9 cellular contexts compared by ENCODE assay signal in the genomic region with DNA sequence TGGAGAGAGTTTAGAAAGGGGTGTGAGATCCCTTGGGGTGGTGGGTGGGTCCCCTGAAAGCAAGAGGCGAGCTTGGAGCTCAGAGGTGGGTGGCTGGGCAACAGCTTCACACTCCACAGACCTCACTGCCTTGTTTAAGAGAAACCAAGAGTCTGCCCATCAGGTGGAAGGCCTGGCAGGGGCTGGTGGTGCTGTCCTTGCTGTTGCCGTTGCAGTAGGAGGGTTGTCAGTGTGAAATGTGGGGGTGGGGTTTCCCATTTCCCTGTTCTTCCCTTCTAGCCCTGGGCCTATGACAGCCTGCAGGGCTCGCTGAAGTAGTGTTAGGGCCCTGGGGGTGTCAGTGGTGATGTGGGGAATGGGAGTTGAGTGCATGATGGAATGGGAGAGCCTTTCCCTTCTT. TPM values are rescaled to one million over a fixed set of nuclear protein-coding genes. Genes with fewer than 3 reads are reported as not detected.
DNase-seq lines count a peak whose midpoint lies in the region; TF ChIP-seq lines count a peak whose summit lies in the region.
"Had no signal": no experiment of that assay in that cellular context is flagged by ENCODE, and none has a peak within 500 bp of the region (broad histone marks: within the 10 kb centered on the region; RNA-seq: fewer than 3 reads in every experiment).

No MANE protein-coding gene starts in this region.

- no peaks in the 10 kb centered on the region for H3K9me3 ChIP-seq in DOHH2 (ENCODE audit: control insufficient read depth, insufficient read depth, low read length)
- H3K9me3 ChIP-seq in OCI-LY3 (ENCODE audit: insufficient read depth, low read length), result no peaks in the 10 kb centered on the region
- H3K9me3 ChIP-seq in fibroblast of lung (ENCODE audit: control insufficient read depth, insufficient read depth, low read depth, low read length), result no peaks in the 10 kb centered on the region

- TF ChIP-seq CTCF in DOHH2 (IDR thresholded peaks at IDR 0.05; ENCODE audit: low read depth, low read length, poor library complexity, severe bottlenecking) (no peak), OCI-LY3 (IDR thresholded peaks at IDR 0.05; ENCODE audit: low read depth, low read length) (no peak), fibroblast of lung (conservative IDR thresholded peaks at IDR 0.05 in 1 of 2, IDR thresholded peaks at IDR 0.05 in 1 of 2; ENCODE audit: low read depth in 1 of 2, low read length in 2 of 2) (no peak)

- H3K4me3 ChIP-seq in DOHH2 (ENCODE audit: low read length) (peak overlapping the region; percentile 84), OCI-LY3 (ENCODE audit: low read length) (0 out of 2 replicates have a peak overlapping the region, but pooled peaks have one; percentile 96), fibroblast of lung (replicated peaks in 1 of 4; ENCODE audit: control extremely low read depth in 1 of 4, insufficient read depth in 1 of 4, low read depth in 3 of 4, low read length in 4 of 4) (peak overlapping the region; percentile 22 to 99 (median 22)), rectal smooth muscle tissue (ENCODE audit: low read length) (peak overlapping the region; percentile 35)

- no peaks in the 10 kb centered on the region for H3K27me3 ChIP-seq in DOHH2 (ENCODE audit: control insufficient read depth, low read length)
- no peaks in the 10 kb centered on the region for H3K27me3 ChIP-seq in OCI-LY3 (ENCODE audit: low read depth, low read length)
- H3K27me3 ChIP-seq in fibroblast of lung (ENCODE audit: control insufficient read depth, insufficient read depth, low read length), result no peaks in the 10 kb centered on the region
- no peaks in the 10 kb centered on the region for H3K27me3 ChIP-seq in rectal smooth muscle tissue (ENCODE audit: control insufficient read depth, insufficient read depth, low read length)

- H3K9ac ChIP-seq in OCI-LY3 (ENCODE audit: low read length) (peak overlapping the region; percentile 56; the same call in 1 of the 2 replicates), fibroblast of lung (ENCODE audit: insufficient read depth, low read length) (no peak overlapping the region), rectal smooth muscle tissue (ENCODE audit: low read length) (no peak overlapping the region)

- H3K4me1 ChIP-seq in DOHH2 (ENCODE audit: control insufficient read depth, low read length) (peaks cover 63% of the 10 kb centered on the region), OCI-LY3 (ENCODE audit: low read length) (peaks cover 55% of the 10 kb centered on the region), fibroblast of lung (ENCODE audit: control insufficient read depth, extremely low read depth, insufficient read depth, low read length) (peaks cover 23% of the 10 kb centered on the region), rectal smooth muscle tissue (ENCODE audit: control insufficient read depth, insufficient read depth, low read length) (peaks cover 25% of the 10 kb centered on the region)

- H3K79me2 ChIP-seq in DOHH2 (ENCODE audit: control insufficient read depth, low read length) (peaks cover 69% of the 10 kb centered on the region), OCI-LY3 (ENCODE audit: low read length) (peaks cover 76% of the 10 kb centered on the region), fibroblast of lung (ENCODE audit: control insufficient read depth, insufficient read depth, low read length) (peaks cover 71% of the 10 kb centered on the region)

- H3K9me2 ChIP-seq in DOHH2 (replicated peaks; ENCODE audit: control insufficient read depth, low read length), result no peaks in the 10 kb centered on the region

- H3F3A ChIP-seq in DOHH2 (ENCODE audit: control insufficient read depth, insufficient read depth), result peaks cover 11% of the 10 kb centered on the region

- H3K36me3 ChIP-seq in DOHH2 (ENCODE audit: control insufficient read depth, low read length) (peaks cover 35% of the 10 kb centered on the region), OCI-LY3 (replicated peaks; ENCODE audit: low read depth, low read length) (peaks cover 36% of the 10 kb centered on the region), fibroblast of lung (ENCODE audit: control insufficient read depth, insufficient read depth, low read length) (peaks cover 9% of the 10 kb centered on the region), rectal smooth muscle tissue (ENCODE audit: control insufficient read depth, insufficient read depth, low read length) (peaks cover 2% of the 10 kb centered on the region)

- H4K20me1 ChIP-seq in DOHH2 (ENCODE audit: control insufficient read depth, insufficient read depth, low read depth, low read length) (peaks cover 10% of the 10 kb centered on the region; the same call in 1 of the 2 replicates), OCI-LY3 (ENCODE audit: insufficient read depth, low read length) (peaks cover 66% of the 10 kb centered on the region), fibroblast of lung (ENCODE audit: control insufficient read depth, extremely low read depth, insufficient read depth, low read length) (peaks cover 4% of the 10 kb centered on the region)

- H3K4me2 ChIP-seq in DOHH2 (ENCODE audit: low read length) (peak overlapping the region; percentile 87), OCI-LY3 (ENCODE audit: low read length) (peak overlapping the region; percentile 98), fibroblast of lung (ENCODE audit: extremely low read depth, insufficient read depth, low read length) (peak overlapping the region; percentile 62)

- no peak for DNase-seq in fibroblast of lung (ENCODE audit: low read depth in 2 of 2)
- no peak for DNase-seq in ecto neural progenitor cell (ENCODE audit: low spot score)
- DNase-seq in NCI-H2081 treated with DMSO at 0.1 percent for 48 hours (lab: John Stamatoyannopoulos, UW), result no peak
- DNase-seq in HCEC 1CT, result no peak
- no peak for DNase-seq in foreskin melanocyte
- DNase-seq: NCI-H2029 had no signal

- peak overlapping the region; percentile 48 for H3K27ac ChIP-seq in DOHH2 (ENCODE audit: low read depth, low read length)
- no peak overlapping the region for H3K27ac ChIP-seq in OCI-LY3 (ENCODE audit: low read length)
- H3K27ac ChIP-seq in fibroblast of lung (ENCODE audit: insufficient read depth, low read length), result peak overlapping the region; percentile 23
- H3K27ac ChIP-seq in rectal smooth muscle tissue (ENCODE audit: low read depth, low read length), result peak overlapping the region; percentile 56

- no peak overlapping the region for H2AFZ ChIP-seq in OCI-LY3 (ENCODE audit: low read depth, low read length)
- H2AFZ ChIP-seq in fibroblast of lung (ENCODE audit: low read length), result no peak overlapping the region

RNA-seq across cellular contexts. Expression of a gene that starts 4.1 kb away (rescaled TPM):
- total RNA-seq in fibroblast of lung, result 70.1 and 163 TPM in 2 replicates
- 39.2 and 78.6 TPM in 2 replicates for polyA plus RNA-seq in fibroblast of lung
- 50.1 and 100 TPM in 2 replicates for polyA plus RNA-seq in fibroblast of lung (2012)
- polyA minus RNA-seq in fibroblast of lung (ENCODE audit: low replicate concordance), result 85.7 and 150 TPM in 2 replicates

RNA-seq across cellular contexts. Expression of a gene that starts 20.4 kb away (rescaled TPM):
- 3.1 and 9.4 TPM in 2 replicates for total RNA-seq in fibroblast of lung
- polyA plus RNA-seq in fibroblast of lung, result 5.1 and 5.2 TPM in 2 replicates
- polyA plus RNA-seq in fibroblast of lung (2012), result 5.1 and 6.2 TPM in 2 replicates
- polyA minus RNA-seq in fibroblast of lung (ENCODE audit: low replicate concordance), result 5.8 and 16.8 TPM in 2 replicates

Comparison
In these comparisons a context has a peak if more than half of its experiments do, and no peak if none do; other contexts are left out.
1. H3K4me3 ChIP-seq: peak in every context shown above with its lines; median percentile 96 in OCI-LY3; 84 in DOHH2; 35 in rectal smooth muscle tissue; 22 in fibroblast of lung.